Comparison of ENCODE assay signal across 28 cellular contexts in genomic region chr12:13153180-13153579, GRCh38. TPM values are rescaled to one million over a fixed set of nuclear protein-coding genes. Genes with fewer than 3 reads are reported as not detected.
"Had no signal": no experiment of that assay in that cellular context is flagged by ENCODE, and none has a peak within 500 bp of the region (broad histone marks: within the 10 kb centered on the region; RNA-seq: fewer than 3 reads in every experiment).

No MANE protein-coding gene starts in this region.

- H3K4me3 Mint-ChIP-seq: activated naive CD4-positive, alpha-beta T cell treated with anti-CD3 and anti-CD28 coated beads for 36 hours; activated naive CD8-positive, alpha-beta T cell treated with anti-CD3 and anti-CD28 coated beads, Interleukin-2, amount 10 ng/mL, durations not matched to agents 7 days and 5 days; activated T-cell treated with anti-CD3 and anti-CD28 coated beads, Interleukin-2, amount 50 U/mL, for 4 hours; memory B cell; nephron had no signal

- DNase-seq: activated CD4-positive, alpha-beta T cell treated with anti-CD3 and anti-CD28 coated beads for 4 hours; activated CD4-positive, alpha-beta T cell treated with anti-CD3 and anti-CD28 coated beads, Interleukin-2, amount 50 U/mL, for 48 hours; activated CD8-positive, alpha-beta memory T cell treated with anti-CD3 and anti-CD28 coated beads, Interleukin-2, amount 50 U/mL, for 48 hours; activated effector memory CD4-positive, alpha-beta T cell treated with Interleukin-2 at 50 U/mL for 16 hours; activated naive CD4-positive, alpha-beta T cell treated with anti-CD3 and anti-CD28 coated beads for 36 hours; activated naive CD8-positive, alpha-beta T cell treated with anti-CD3 and anti-CD28 coated beads, Interleukin-2, amount 10 ng/mL, durations not matched to agents 7 days and 5 days; activated T-cell treated with anti-CD3 and anti-CD28 coated beads, Interleukin-2, amount 50 U/mL, for 4 hours; amygdala; cerebellar nuclear complex; heart right ventricle; islet precursor cell; left cardiac atrium; stimulated activated CD4-positive, alpha-beta T cell treated with anti-CD3 and anti-CD28 coated beads, Interleukin-15, amount 100 ng/mL, for 24 hours; stimulated activated CD8-positive, alpha-beta memory T cell treated with anti-CD3 and anti-CD28 coated beads, Interleukin-4, amount 100 ng/mL, for 48 hours; stimulated activated naive B cell treated with anti-CD40 and anti-IgM and Interleukin-4, amounts not matched to agents 10 μg/mL and 1 μg/mL and 100 μg/mL, for 72 hours; T-helper 9 cell; upper lobe of right lung had no signal

- H3K9me3 Mint-ChIP-seq: activated naive CD4-positive, alpha-beta T cell treated with anti-CD3 and anti-CD28 coated beads for 36 hours; activated naive CD8-positive, alpha-beta T cell treated with anti-CD3 and anti-CD28 coated beads, Interleukin-2, amount 10 ng/mL, durations not matched to agents 7 days and 5 days; activated T-cell treated with anti-CD3 and anti-CD28 coated beads, Interleukin-2, amount 50 U/mL, for 4 hours; memory B cell; stimulated activated naive B cell treated with anti-CD40 and anti-IgM and Interleukin-4, amounts not matched to agents 10 μg/mL and 1 μg/mL and 100 μg/mL, for 72 hours had no signal

- H3K4me2 ChIP-seq: smooth muscle cell had no signal

- H3K9me3 ChIP-seq: thoracic aorta, upper lobe of right lung had no signal

- ATAC-seq: activated T-cell treated with anti-CD3 and anti-CD28 coated beads, Interleukin-2, amount 50 U/mL, for 4 hours had no signal

- H3K27ac ChIP-seq: epithelial cell of prostate, thoracic aorta had no signal

- H3K4me3 ChIP-seq: heart right ventricle, smooth muscle cell, thoracic aorta, upper lobe of right lung had no signal

- H3K27me3 Mint-ChIP-seq: stimulated activated naive B cell treated with anti-CD40 and anti-IgM and Interleukin-4, amounts not matched to agents 10 μg/mL and 1 μg/mL and 100 μg/mL, for 72 hours had no signal

- H3K36me3 Mint-ChIP-seq: stimulated activated naive B cell treated with anti-CD40 and anti-IgM and Interleukin-4, amounts not matched to agents 10 μg/mL and 1 μg/mL and 100 μg/mL, for 72 hours had no signal

- H3K27me3 ChIP-seq: heart right ventricle, upper lobe of right lung had no signal

- H3K36me3 ChIP-seq: heart right ventricle, thoracic aorta, upper lobe of right lung had no signal

- H3K27ac Mint-ChIP-seq: activated naive CD4-positive, alpha-beta T cell treated with anti-CD3 and anti-CD28 coated beads for 36 hours; activated naive CD8-positive, alpha-beta T cell treated with anti-CD3 and anti-CD28 coated beads, Interleukin-2, amount 10 ng/mL, durations not matched to agents 7 days and 5 days; memory B cell; stimulated activated naive B cell treated with anti-CD40 and anti-IgM and Interleukin-4, amounts not matched to agents 10 μg/mL and 1 μg/mL and 100 μg/mL, for 72 hours had no signal

RNA-seq across cellular contexts. Expression of gene GSG1, which starts 49.7 kb away (rescaled TPM):
- total RNA-seq: activated CD8-positive, alpha-beta memory T cell treated with anti-CD3 and anti-CD28 coated beads for 36 hours; activated naive CD4-positive, alpha-beta T cell treated with anti-CD3 and anti-CD28 coated beads for 36 hours; activated naive CD8-positive, alpha-beta T cell treated with anti-CD3 and anti-CD28 coated beads, Interleukin-2, amount 10 ng/mL, durations not matched to agents 7 days and 5 days; activated T-cell treated with anti-CD3 and anti-CD28 coated beads, Interleukin-2, amount 50 U/mL, for 4 hours; bronchial epithelial cell; heart right ventricle; left cardiac atrium; lower leg skin; mononuclear cell; sciatic nerve; smooth muscle cell; T-helper 1 cell treated with Interleukin-12 subunit alpha and Interleukin-12 subunit beta and Interleukin-4 antibody, amounts not matched to agents 30 ng/mL and 1 ng/mL, for 36 hours; thoracic aorta; upper lobe of right lung had no signal
